In genomic region chr12:133233006-133233405, GRCh38 we compare ENCODE assay signal across 11 cellular contexts. TPM values are rescaled to one million over a fixed set of nuclear protein-coding genes. Genes with fewer than 3 reads are reported as not detected.
"Had no signal": no experiment of that assay in that cellular context is flagged by ENCODE, and none has a peak within 500 bp of the region (broad histone marks: within the 10 kb centered on the region; RNA-seq: fewer than 3 reads in every experiment).

No MANE protein-coding gene starts in this region.

- DNase-seq: GM23248, GOT3, H9, HCEC 1CT, KBM-7 had no signal

- H3K27ac Mint-ChIP-seq: H9 had no signal

- H3K4me1 Mint-ChIP-seq: H9, IgD-negative memory B cell had no signal

- H3K4me3 ChIP-seq: GM23248 had no signal

- H3K27ac ChIP-seq: GM23248, HL-60, KMS-11 had no signal

- H3K4me3 Mint-ChIP-seq: H9 had no signal

RNA-seq across cellular contexts. Expression of gene ANHX, which starts 2.7 kb away (rescaled TPM):
- total RNA-seq: GM23248, H4, H9, HepG2, HT1080 had no signal
